8 cellular contexts compared by ENCODE assay signal in genomic region chr7:135147341-135147898, GRCh38. TPM values are rescaled to one million over a fixed set of nuclear protein-coding genes. Genes with fewer than 3 reads are reported as not detected.
DNase-seq lines count a peak whose midpoint lies in the region; ATAC-seq, FAIRE-seq and TF ChIP-seq lines count a peak whose summit lies in the region.

No MANE protein-coding gene starts in this region.

- no peak for FAIRE-seq in D721Med (lab: Jason Lieb, UNC)

- ATAC-seq in naive thymus-derived CD4-positive, alpha-beta T cell, result peak; percentile 21
- no peak for ATAC-seq in GM21423 (IDR thresholded peaks at IDR 0.05; ENCODE audit: unreplicated experiment)

- peaks cover 41 to 70% (median 64%) of the 10 kb centered on the region in 7 donors for H3K4me1 Mint-ChIP-seq in naive thymus-derived CD4-positive, alpha-beta T cell

- H3K9me3 Mint-ChIP-seq in naive thymus-derived CD4-positive, alpha-beta T cell, result peaks cover 0 to 5% (median 0%) of the 10 kb centered on the region in 11 donors

- H3K4me3 Mint-ChIP-seq in naive thymus-derived CD4-positive, alpha-beta T cell, result peak overlapping the region; percentile 83 to 95 (median 92)

- TF ChIP-seq CTCF in LNCaP clone FGC (IDR thresholded peaks at IDR 0.05; ENCODE audit: control insufficient read depth, extremely low read depth, insufficient read depth) (no peak), coronary artery (IDR thresholded peaks at IDR 0.05) (no peak), D721Med (IDR thresholded peaks at IDR 0.05; ENCODE audit: insufficient read depth, missing control alignments) (no peak)

- H3K27ac Mint-ChIP-seq in naive thymus-derived CD4-positive, alpha-beta T cell, result peak overlapping the region; percentile 93 to 99 (median 97)

- H3K9me3 ChIP-seq in naive thymus-derived CD4-positive, alpha-beta T cell (ENCODE audit: control insufficient read depth in 2 of 3, low read length in 3 of 3), result no peaks in the 10 kb centered on the region

- H3K27me3 Mint-ChIP-seq in naive thymus-derived CD4-positive, alpha-beta T cell, result no peaks in the 10 kb centered on the region

- H3K27me3 ChIP-seq in naive thymus-derived CD4-positive, alpha-beta T cell (ENCODE audit: control insufficient read depth in 2 of 2, insufficient read depth in 2 of 2, low read length in 2 of 2), result no peaks in the 10 kb centered on the region

- peaks cover 31 to 38% of the 10 kb centered on the region in 2 donors for H3K4me1 ChIP-seq in naive thymus-derived CD4-positive, alpha-beta T cell (ENCODE audit: control insufficient read depth in 2 of 2, insufficient read depth in 2 of 2, low read length in 2 of 2)

- H3K4me3 ChIP-seq in LNCaP clone FGC (ENCODE audit: low read depth, low read length) (peak overlapping the region; percentile 63), coronary artery (peak overlapping the region; percentile 79)
- H3K4me3 ChIP-seq in naive thymus-derived CD4-positive, alpha-beta T cell (ENCODE audit: low read length), result peak overlapping the region; percentile 71

- H3K36me3 Mint-ChIP-seq in naive thymus-derived CD4-positive, alpha-beta T cell, result peaks cover 0 to 41% (median 16%) of the 10 kb centered on the region in 5 donors

- POLR2A ChIA-PET in naive thymus-derived CD4-positive, alpha-beta T cell (lab: Charles Lee), result interaction anchor here (0.6 to 8.4 kb wide), 17 partner anchors 10 to 830 kb away, joined by 3 to 183 read pairs (median 4); partner anchors contain the start of genes AGBL3, BPGM, CYREN and SLC35B4

- DNase-seq in NOMO-1 treated with DMSO at 0.1 percent for 48 hours (lab: John Stamatoyannopoulos, UW; ENCODE audit: unreplicated experiment), result peak; percentile 41
- no peak for DNase-seq in NOMO-1 treated with dmso at 0.1 percent for 144 hours (lab: John Stamatoyannopoulos, UW; ENCODE audit: unreplicated experiment)
- no peak for DNase-seq in LNCaP clone FGC (ENCODE audit: low read depth)
- no peak for DNase-seq in coronary artery (ENCODE audit: low spot score)
- peak in 7 of 9 donors; percentile 26 to 58 (median 44) for DNase-seq in naive thymus-derived CD4-positive, alpha-beta T cell
- no peak for DNase-seq in D721Med (ENCODE audit: insufficient read length, low spot score)
- no peak for DNase-seq in A172 (ENCODE audit: low spot score)

- CTCF ChIA-PET in naive thymus-derived CD4-positive, alpha-beta T cell (lab: Charles Lee), result interaction anchor here (0.6 to 3.3 kb wide), 7 partner anchors 10 to 512 kb away, joined by 3 to 31 read pairs (median 4); partner anchors contain the start of genes AGBL3 and CYREN

- peak overlapping the region; percentile 94 to 97 for H3K27ac ChIP-seq in coronary artery
- H3K27ac ChIP-seq in naive thymus-derived CD4-positive, alpha-beta T cell (ENCODE audit: low read depth, low read length), result peak overlapping the region; percentile 90

- no peaks in the 10 kb centered on the region for H3K36me3 ChIP-seq in naive thymus-derived CD4-positive, alpha-beta T cell (ENCODE audit: control insufficient read depth in 2 of 3, insufficient read depth in 3 of 3, low read length in 3 of 3)

- intact Hi-C loops in naive thymus-derived CD4-positive, alpha-beta T cell (cut with micrococcal nuclease), result loop anchor here (1.0 to 5.0 kb wide), 5 partner anchors 12 to 831 kb away; partner anchors contain the start of genes AKR1B1 (in 1 of the 2), CYREN (in 1 of the 2) and SLC35B4 (in 1 of the 2)

RNA-seq across cellular contexts. Expression of gene TMEM140, which starts 0.5 kb away (rescaled TPM):
- 10 to 100 TPM; 17.8 to 44.7 (median 20.4) TPM for total RNA-seq in naive thymus-derived CD4-positive, alpha-beta T cell
- polyA plus RNA-seq in naive thymus-derived CD4-positive, alpha-beta T cell, result 10 to 100 TPM; 16.8 to 29.4 TPM
- total RNA-seq in A172 (2014; rRNA removed; shearing (Covaris generic)), result 1.6 and 1.9 TPM in 2 replicates

RNA-seq across cellular contexts. Expression of gene CYREN, which starts 23.1 kb away (rescaled TPM):
- total RNA-seq in naive thymus-derived CD4-positive, alpha-beta T cell, result 10 to 100 TPM; 25.6 to 50.7 (median 32.0) TPM
- polyA plus RNA-seq in naive thymus-derived CD4-positive, alpha-beta T cell, result 10 to 100 TPM; 51.6 to 67.9 TPM
- 42.3 and 60.4 TPM in 2 replicates for total RNA-seq in A172 (2014; rRNA removed; shearing (Covaris generic))

Comparison
In these comparisons a context has a peak if more than half of its experiments do, and no peak if none do; other contexts are left out.
1. DNase-seq: peak in NOMO-1 treated with DMSO at 0.1 percent for 48 hours (single experiment) and naive thymus-derived CD4-positive, alpha-beta T cell (7 of 9); none in NOMO-1 treated with dmso at 0.1 percent for 144 hours (single experiment), LNCaP clone FGC (single experiment), coronary artery (single experiment), D721Med (single experiment) and A172 (single experiment).
2. Peak in every context shown above with its lines, with median percentiles within 50 percentile points of each other: H3K4me3 ChIP-seq.